Comparison of ENCODE assay signal across 12 cellular contexts in genomic region chr15:79170256-79170664, GRCh38.
DNase-seq lines count a peak whose midpoint lies in the region; ATAC-seq, FAIRE-seq and TF ChIP-seq lines count a peak whose summit lies in the region.
"Had no signal": no experiment of that assay in that cellular context is flagged by ENCODE, and none has a peak within 500 bp of the region (broad histone marks: within the 10 kb centered on the region; RNA-seq: fewer than 3 reads in every experiment).

No MANE protein-coding gene starts in this region.

- CTCF ChIA-PET in HEK293 (lab: Yijun Ruan, JAX) (interaction anchor here (0.6 to 3.3 kb wide), 5 partner anchors 15 to 164 kb away, joined by 3 to 35 read pairs (median 6); no protein-coding TSS in a partner anchor), K562 (lab: Yijun Ruan, JAX; ENCODE audit: low intra/inter-chr PET ratio) (no interaction called here)
- CTCF ChIA-PET in naive thymus-derived CD4-positive, alpha-beta T cell (lab: Charles Lee) = no interaction called here

- H4K20me1 ChIP-seq in K562 (replicated peaks; ENCODE audit: control insufficient read depth, insufficient read depth, low read length) = no peaks in the 10 kb centered on the region

- peak overlapping the region in 1 of 2 experiments; percentile 41; a peak in 1 of 4 replicates for H3K9ac ChIP-seq in K562 (ENCODE audit: insufficient read depth in 1 of 2, low read depth in 2 of 2, low read length in 2 of 2)

- no peaks in the 10 kb centered on the region for H3K9me1 ChIP-seq in K562 (ENCODE audit: control insufficient read depth, insufficient read depth, low read length)

- intact Hi-C loops in K562 (cut with micrococcal nuclease) = no loop called here
- intact Hi-C loops in naive thymus-derived CD4-positive, alpha-beta T cell (cut with micrococcal nuclease) = no loop called here

- peaks cover 24 to 56% (median 36%) of the 10 kb centered on the region in 5 donors for H3K27me3 Mint-ChIP-seq in naive thymus-derived CD4-positive, alpha-beta T cell

- peak overlapping the region; percentile 26; the same call in 1 of the 2 replicates for H3K4me2 ChIP-seq in K562 (ENCODE audit: insufficient read depth, low read length)

- DNase-seq in 8988T (peak; percentile 23), K562 (ENCODE audit: extremely low read depth in 1 of 4, low spot score in 3 of 4) (peak in 2 of 4 experiments; percentile 26 to 37), iris pigment epithelial cell (ENCODE audit: low read depth) (peak; percentile 50), mesenteric fat pad (ENCODE audit: low spot score) (no peak)
- DNase-seq in naive thymus-derived CD4-positive, alpha-beta T cell = no peak
- DNase-seq: activated CD8-positive, alpha-beta T cell treated with anti-CD3 and anti-CD28 coated beads for 36 hours; C1 segment of cervical spinal cord; stimulated activated CD4-positive, alpha-beta T cell treated with anti-CD3 and anti-CD28 coated beads, Interleukin-12 subunit alpha, Interleukin-12 subunit beta, amount 100 ng/mL, for 4 hours; stimulated activated naive B cell treated with anti-CD40 and anti-IgM and Interleukin-4, amounts not matched to agents 10 μg/mL and 1 μg/mL and 100 μg/mL, for 72 hours had no signal

- H3K27ac ChIP-seq in HEK293 (ENCODE audit: extremely low read depth, low read depth, low read length) (no peak overlapping the region), K562 (ENCODE audit: extremely low read depth, low read depth, low read length) (no peak overlapping the region)
- no peak overlapping the region for H3K27ac ChIP-seq in naive thymus-derived CD4-positive, alpha-beta T cell (ENCODE audit: low read depth, low read length)

- TF ChIP-seq POLR2A in K562 (conservative IDR thresholded peaks at IDR 0.05) = no peak

- in situ Hi-C loops in K562 (cut with MboI) = no loop called here

- H3K4me1 Mint-ChIP-seq in naive thymus-derived CD4-positive, alpha-beta T cell = no peaks in the 10 kb centered on the region

- H3K4me3 ChIP-seq in HEK293 (ENCODE audit: low read depth, low read length) (no peak overlapping the region), K562 (no peak overlapping the region)
- H3K4me3 ChIP-seq in naive thymus-derived CD4-positive, alpha-beta T cell (ENCODE audit: low read length) = no peak overlapping the region

- ATAC-seq in K562 (no peak), GM21515 (IDR thresholded peaks at IDR 0.05; ENCODE audit: unreplicated experiment) (no peak), GM21717 (IDR thresholded peaks at IDR 0.05; ENCODE audit: unreplicated experiment) (no peak)
- ATAC-seq in naive thymus-derived CD4-positive, alpha-beta T cell = no peak
- ATAC-seq: activated CD8-positive, alpha-beta T cell treated with anti-CD3 and anti-CD28 coated beads for 36 hours; stimulated activated naive B cell treated with anti-CD40 and anti-IgM and Interleukin-4, amounts not matched to agents 10 μg/mL and 1 μg/mL and 100 μg/mL, for 72 hours had no signal

- H2AFZ ChIP-seq in K562 (ENCODE audit: low read depth, low read length) = no peak overlapping the region

- TF ChIP-seq CTCF in HEK293 (tag by site-specific recombination; IDR thresholded peaks at IDR 0.05) (no peak), K562 (IDR thresholded peaks at IDR 0.05 in 2 of 3, conservative IDR thresholded peaks at IDR 0.05 in 1 of 3; ENCODE audit: insufficient read depth in 2 of 3, low read depth in 1 of 3, low read length in 3 of 3) (no peak)

- H3K27me3 ChIP-seq in K562 (ENCODE audit: control insufficient read depth in 2 of 2, insufficient read depth in 2 of 2, low read length in 2 of 2) = peaks cover 0 to 34% of the 10 kb centered on the region in 2 experiments; a peak in 4 of 5 replicates
- H3K27me3 ChIP-seq in naive thymus-derived CD4-positive, alpha-beta T cell (ENCODE audit: control insufficient read depth in 2 of 2, insufficient read depth in 2 of 2, low read length in 2 of 2) = no peaks in the 10 kb centered on the region

- H3K36me3 Mint-ChIP-seq in naive thymus-derived CD4-positive, alpha-beta T cell = no peaks in the 10 kb centered on the region

- H3K79me2 ChIP-seq in K562 (ENCODE audit: control insufficient read depth, insufficient read depth, low read length) = no peaks in the 10 kb centered on the region

- H3K4me3 Mint-ChIP-seq in naive thymus-derived CD4-positive, alpha-beta T cell = no peak overlapping the region
- H3K4me3 Mint-ChIP-seq: activated CD8-positive, alpha-beta T cell treated with anti-CD3 and anti-CD28 coated beads for 36 hours; stimulated activated naive B cell treated with anti-CD40 and anti-IgM and Interleukin-4, amounts not matched to agents 10 μg/mL and 1 μg/mL and 100 μg/mL, for 72 hours had no signal

- 4% methylated on average over 6 of the region's 6 CpGs for WGBS in K562 (ENCODE audit: insufficient coverage, low coverage, missing lambda C conversion rate)

- TF ChIP-seq RAD21 in K562 (CRISPR knock-in tag; conservative IDR thresholded peaks at IDR 0.05 in 1 of 2, IDR thresholded peaks at IDR 0.05 in 1 of 2) = no peak

- no peaks in the 10 kb centered on the region for H3K36me3 ChIP-seq in HEK293 (ENCODE audit: control insufficient read depth in 2 of 2, insufficient read depth in 1 of 2, low read length in 2 of 2)
- H3K36me3 ChIP-seq in K562 (ENCODE audit: control insufficient read depth, insufficient read depth, low read length) = no peaks in the 10 kb centered on the region
- no peaks in the 10 kb centered on the region for H3K36me3 ChIP-seq in naive thymus-derived CD4-positive, alpha-beta T cell (ENCODE audit: control insufficient read depth in 2 of 3, insufficient read depth in 3 of 3, low read length in 3 of 3)

- H3K9me3 ChIP-seq in HEK293 (ENCODE audit: control insufficient read depth, insufficient read depth, low read depth, low read length) (no peaks in the 10 kb centered on the region), K562 (replicated peaks; ENCODE audit: control insufficient read depth, insufficient read depth, low read depth, low read length) (no peaks in the 10 kb centered on the region)
- no peaks in the 10 kb centered on the region for H3K9me3 ChIP-seq in naive thymus-derived CD4-positive, alpha-beta T cell (ENCODE audit: control insufficient read depth in 2 of 3, low read length in 3 of 3)

- no peak for TF ChIP-seq EP300 in K562 (IDR thresholded peaks at IDR 0.05; ENCODE audit: low read length)

- H3K27ac Mint-ChIP-seq in naive thymus-derived CD4-positive, alpha-beta T cell = no peak overlapping the region
- H3K27ac Mint-ChIP-seq: activated CD8-positive, alpha-beta T cell treated with anti-CD3 and anti-CD28 coated beads for 36 hours; stimulated activated naive B cell treated with anti-CD40 and anti-IgM and Interleukin-4, amounts not matched to agents 10 μg/mL and 1 μg/mL and 100 μg/mL, for 72 hours had no signal

- H3K9me3 Mint-ChIP-seq in naive thymus-derived CD4-positive, alpha-beta T cell = peaks cover 0 to 4% (median 0%) of the 10 kb centered on the region in 11 donors
- H3K9me3 Mint-ChIP-seq: activated CD8-positive, alpha-beta T cell treated with anti-CD3 and anti-CD28 coated beads for 36 hours had no signal

- peak; percentile 32 for FAIRE-seq in K562 (lab: Jason Lieb, UNC)

- BruUV-seq in K562 (replicated peaks; lab: Mats Ljungman, UMichigan) = no TSS peak

- H3K4me1 ChIP-seq in HEK293 (ENCODE audit: control insufficient read depth, insufficient read depth, low read length) (peaks cover 18% of the 10 kb centered on the region), K562 (replicated peaks in 1 of 2; ENCODE audit: control insufficient read depth in 2 of 2, insufficient read depth in 2 of 2, low read length in 2 of 2) (peaks cover 3 to 5% of the 10 kb centered on the region in 2 experiments; a peak in 2 of 5 replicates)
- H3K4me1 ChIP-seq in naive thymus-derived CD4-positive, alpha-beta T cell (ENCODE audit: control insufficient read depth in 2 of 2, insufficient read depth in 2 of 2, low read length in 2 of 2) = no peaks in the 10 kb centered on the region

- POLR2A ChIA-PET in HEK293 (lab: Yijun Ruan, JAX) = interaction anchor here (1.5 kb wide), 1 partner anchor 9 kb away, joined by 5 read pairs; no protein-coding TSS in a partner anchor
- POLR2A ChIA-PET in K562 (lab: Yijun Ruan, JAX) = interaction anchor here (0.7 kb wide), 1 partner anchor 14 kb away, joined by 3 read pairs; no protein-coding TSS in a partner anchor
- POLR2A ChIA-PET in naive thymus-derived CD4-positive, alpha-beta T cell (lab: Charles Lee) = no interaction called here

TF ChIP-seq in HEK293, 187 proteins besides CTCF, POLR2A, EP300 and RAD21:
- peak; percentile 34 for TF ChIP-seq KLF1 (tag by site-specific recombination; IDR thresholded peaks at IDR 0.05)
- TF ChIP-seq ZNF121 (tag by site-specific recombination; IDR thresholded peaks at IDR 0.05) = no peak
- TF ChIP-seq ZIC2 (tag by site-specific recombination; IDR thresholded peaks at IDR 0.05) = 0 out of 2 replicates have a peak, but pooled peaks have one; percentile 13

TF ChIP-seq in K562, 482 proteins besides CTCF, POLR2A, EP300 and RAD21 (continues in another document):
- TF ChIP-seq ZBTB49 (CRISPR knock-in tag; IDR thresholded peaks at IDR 0.05; ENCODE audit: borderline replicate concordance) (no peak), GATAD2A (IDR thresholded peaks at IDR 0.05) (no peak), MTA1 (IDR thresholded peaks at IDR 0.05; ENCODE audit: borderline replicate concordance) (no peak), SNIP1 (IDR thresholded peaks at IDR 0.05; ENCODE audit: low read depth) (no peak)

Comparison
In these comparisons a context has a peak if more than half of its experiments do, and no peak if none do; other contexts are left out.
1. DNase-seq: peak in 8988T (single experiment) and iris pigment epithelial cell (single experiment); none in naive thymus-derived CD4-positive, alpha-beta T cell (0 of 9) and mesenteric fat pad (single experiment).